13 cellular contexts compared by ENCODE assay signal in the genomic region with DNA sequence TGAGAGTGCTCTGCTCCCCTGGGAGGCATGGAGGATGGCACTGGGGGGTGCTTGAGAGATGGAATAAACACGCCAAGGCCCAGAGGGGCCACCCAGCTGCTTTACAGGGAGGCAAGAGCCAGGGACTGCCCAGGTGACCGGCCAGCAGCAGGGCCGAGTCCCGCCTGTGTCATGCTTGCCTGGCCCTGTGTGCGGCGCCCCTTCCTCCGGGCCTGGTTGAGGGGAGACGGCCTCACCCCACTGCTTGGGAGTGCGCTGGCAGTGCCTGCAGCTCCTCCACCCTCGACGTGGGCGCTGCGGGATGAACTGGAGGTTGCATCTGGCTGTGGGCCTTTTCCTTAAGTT. TPM values are rescaled to one million over a fixed set of nuclear protein-coding genes. Genes with fewer than 3 reads are reported as not detected.
DNase-seq lines count a peak whose midpoint lies in the region; ATAC-seq lines count a peak whose summit lies in the region.
"Had no signal": no experiment of that assay in that cellular context is flagged by ENCODE, and none has a peak within 500 bp of the region (broad histone marks: within the 10 kb centered on the region; RNA-seq: fewer than 3 reads in every experiment).

No MANE protein-coding gene starts in this region.

- H3K4me3 ChIP-seq in right cardiac atrium (ENCODE audit: low read length) (no peak overlapping the region), rectal smooth muscle tissue (ENCODE audit: low read length) (no peak overlapping the region)

- DNase-seq in right cardiac atrium (peak in 1 of 3 donors; percentile 43), Right ventricle myocardium inferior (ENCODE audit: missing footprints) (no peak), left lobe of liver (ENCODE audit: low spot score) (peak; percentile 45), NCI-H2171 (lab: John Stamatoyannopoulos, UW) (no peak), NCI-H2227 treated with DMSO at 0.1 percent for 48 hours (lab: John Stamatoyannopoulos, UW) (no peak)
- no peak for DNase-seq in natural killer cell treated with Interleukin-12 subunit alpha and Interleukin-12 subunit beta and Interleukin-15 and Interleukin-18, amount 100 ng/mL, for 72 hours (ENCODE audit: low spot score)
- DNase-seq: anterior cingulate cortex, DND-41, hypothalamus, NCI-H69, SHP77 treated with DMSO at 0.1 percent for 48 hours had no signal

- H3K4me1 ChIP-seq in right cardiac atrium (ENCODE audit: control insufficient read depth, insufficient read depth, low read length) (no peaks in the 10 kb centered on the region), rectal smooth muscle tissue (ENCODE audit: control insufficient read depth, insufficient read depth, low read length) (peaks cover 38% of the 10 kb centered on the region)

- H3K27me3 Mint-ChIP-seq in natural killer cell treated with Interleukin-12 subunit alpha and Interleukin-12 subunit beta and Interleukin-15 and Interleukin-18, amount 100 ng/mL, for 72 hours: peaks cover 21 to 31% of the 10 kb centered on the region in 2 donors

- H3K27ac Mint-ChIP-seq in natural killer cell treated with Interleukin-12 subunit alpha and Interleukin-12 subunit beta and Interleukin-15 and Interleukin-18, amount 100 ng/mL, for 72 hours: no peak overlapping the region

- intact Hi-C loops in right cardiac atrium (cut with DNase I): no loop called here
- intact Hi-C loops in Right ventricle myocardium inferior (cut with DNase I): loop anchor here (5.0 kb wide), 1 partner anchor 38 kb away; no protein-coding TSS in a partner anchor

- ATAC-seq in right cardiac atrium (peak in 1 of 2 donors; percentile 21), Right ventricle myocardium inferior (no peak), left lobe of liver (no peak), HG03565 (IDR thresholded peaks at IDR 0.05; ENCODE audit: unreplicated experiment) (no peak)
- no peak for ATAC-seq in natural killer cell treated with Interleukin-12 subunit alpha and Interleukin-12 subunit beta and Interleukin-15 and Interleukin-18, amount 100 ng/mL, for 72 hours

- H3K9ac ChIP-seq in rectal smooth muscle tissue (ENCODE audit: low read length): peak overlapping the region; percentile 16

- peaks cover 9% of the 10 kb centered on the region for H3K9me3 Mint-ChIP-seq in natural killer cell treated with Interleukin-12 subunit alpha and Interleukin-12 subunit beta and Interleukin-15 and Interleukin-18, amount 100 ng/mL, for 72 hours

- WGBS in right cardiac atrium: 59% methylated on average over 13 of the region's 13 CpGs

- peak overlapping the region; percentile 2 for H3K27ac ChIP-seq in right cardiac atrium (ENCODE audit: low read length)
- peak overlapping the region; percentile 90 for H3K27ac ChIP-seq in rectal smooth muscle tissue (ENCODE audit: low read depth, low read length)

- no peaks in the 10 kb centered on the region for H3K9me3 ChIP-seq in right cardiac atrium (ENCODE audit: control insufficient read depth, low read length)

- no peaks in the 10 kb centered on the region for H3K36me3 ChIP-seq in rectal smooth muscle tissue (ENCODE audit: control insufficient read depth, insufficient read depth, low read length)

- no peaks in the 10 kb centered on the region for H3K27me3 ChIP-seq in right cardiac atrium (ENCODE audit: control insufficient read depth, insufficient read depth)
- no peaks in the 10 kb centered on the region for H3K27me3 ChIP-seq in rectal smooth muscle tissue (ENCODE audit: control insufficient read depth, insufficient read depth, low read length)

- no peaks in the 10 kb centered on the region for H3K36me3 Mint-ChIP-seq in natural killer cell treated with Interleukin-12 subunit alpha and Interleukin-12 subunit beta and Interleukin-15 and Interleukin-18, amount 100 ng/mL, for 72 hours

- no peak overlapping the region for H3K4me3 Mint-ChIP-seq in natural killer cell treated with Interleukin-12 subunit alpha and Interleukin-12 subunit beta and Interleukin-15 and Interleukin-18, amount 100 ng/mL, for 72 hours

- H3K4me1 Mint-ChIP-seq in natural killer cell treated with Interleukin-12 subunit alpha and Interleukin-12 subunit beta and Interleukin-15 and Interleukin-18, amount 100 ng/mL, for 72 hours (ENCODE audit: low read depth in 2 of 2): peaks cover 0 to 13% of the 10 kb centered on the region in 2 donors

RNA-seq across cellular contexts. Expression of a gene that starts 33.1 kb away (rescaled TPM):
- total RNA-seq in right cardiac atrium (100 to 1,000 TPM; 198 to 323 (median 274) TPM), Right ventricle myocardium inferior (254 TPM), left lobe of liver (34.9 TPM)
- polyA plus RNA-seq in right cardiac atrium: 210 TPM
- 1 to 10 TPM in 1 of 2 donors, under 1 TPM in 1; 0.88 to 4.2 TPM for total RNA-seq in natural killer cell treated with Interleukin-12 subunit alpha and Interleukin-12 subunit beta and Interleukin-15 and Interleukin-18, amount 100 ng/mL, for 72 hours
